Comparison of ENCODE assay signal across 8 cellular contexts in genomic region chr3:161914703-161915102, GRCh38.
DNase-seq lines count a peak whose midpoint lies in the region; ATAC-seq and TF ChIP-seq lines count a peak whose summit lies in the region.

No MANE protein-coding gene starts in this region.

- peak overlapping the region; percentile 12; the same call in 1 of the 2 replicates for H3K4me3 ChIP-seq in AG10803 (ENCODE audit: low read length)

- H3K4me1 Mint-ChIP-seq in naive thymus-derived CD8-positive, alpha-beta T cell, result no peaks in the 10 kb centered on the region

- no peak overlapping the region for H3K4me3 Mint-ChIP-seq in naive thymus-derived CD8-positive, alpha-beta T cell

- POLR2A ChIA-PET in naive thymus-derived CD8-positive, alpha-beta T cell (lab: Charles Lee), result no interaction called here

- TF ChIP-seq CTCF in AG10803 (conservative IDR thresholded peaks at IDR 0.05; ENCODE audit: low read length), result peak; percentile 83

- no peaks in the 10 kb centered on the region for H3K36me3 Mint-ChIP-seq in naive thymus-derived CD8-positive, alpha-beta T cell

- ATAC-seq in GM18519 (IDR thresholded peaks at IDR 0.05; ENCODE audit: low FRiP score, unreplicated experiment), result no peak
- no peak for ATAC-seq in naive thymus-derived CD8-positive, alpha-beta T cell
- no peak for ATAC-seq in GM19328 (IDR thresholded peaks at IDR 0.05; ENCODE audit: unreplicated experiment)

- H3K9me3 Mint-ChIP-seq in naive thymus-derived CD8-positive, alpha-beta T cell, result peaks cover 0 to 9% (median 1%) of the 10 kb centered on the region in 9 donors

- peaks cover 0 to 2% (median 0%) of the 10 kb centered on the region in 5 donors for H3K27me3 Mint-ChIP-seq in naive thymus-derived CD8-positive, alpha-beta T cell

- DNase-seq in AG10803 (ENCODE audit: low read depth), result peak; percentile 70
- DNase-seq in NCI-H1092 treated with DMSO at 0.1 percent for 48 hours (lab: John Stamatoyannopoulos, UW), result peak; percentile 85
- DNase-seq in amniotic epithelial cell (ENCODE audit: low read depth), result peak; percentile 92
- peak; percentile 76 for DNase-seq in iris pigment epithelial cell (ENCODE audit: low read depth)
- DNase-seq in activated T-cell treated with anti-CD3 and anti-CD28 coated beads for 4 hours, result no peak
- DNase-seq in naive thymus-derived CD8-positive, alpha-beta T cell, result no peak

- H3K27ac Mint-ChIP-seq in naive thymus-derived CD8-positive, alpha-beta T cell, result no peak overlapping the region

Comparison
In these comparisons a context has a peak if more than half of its experiments do, and no peak if none do; other contexts are left out.
1. DNase-seq: peak in AG10803 (single experiment), NCI-H1092 treated with DMSO at 0.1 percent for 48 hours (single experiment), amniotic epithelial cell (single experiment) and iris pigment epithelial cell (single experiment); none in activated T-cell treated with anti-CD3 and anti-CD28 coated beads for 4 hours (single experiment) and naive thymus-derived CD8-positive, alpha-beta T cell (0 of 10).